In the genomic region with DNA sequence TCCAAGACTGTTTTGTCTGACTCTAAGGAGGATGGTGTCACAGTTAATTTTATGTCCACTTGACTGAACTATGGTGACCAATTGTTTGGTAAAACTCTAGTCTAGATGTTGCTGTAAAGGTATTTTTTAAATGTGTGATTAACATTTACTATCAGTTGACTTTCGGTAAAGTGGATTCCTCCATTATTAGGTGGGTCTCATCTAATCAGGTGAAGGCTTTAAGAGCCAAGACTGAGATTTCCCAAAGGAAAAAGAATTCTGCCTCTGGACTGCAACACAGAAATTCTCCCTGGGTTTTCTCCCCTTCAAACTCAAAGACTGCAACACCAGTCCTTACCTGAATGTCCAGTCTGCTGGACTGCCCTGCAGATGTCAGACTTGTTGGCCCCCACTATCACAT, we compare ENCODE assay signal across 29 cellular contexts.
"Had no signal": no experiment of that assay in that cellular context is flagged by ENCODE, and none has a peak within 500 bp of the region (broad histone marks: within the 10 kb centered on the region; RNA-seq: fewer than 3 reads in every experiment).

No MANE protein-coding gene starts in this region.

- H3K4me2 ChIP-seq: hepatocyte, neural progenitor cell, smooth muscle cell had no signal

- H3K4me3 ChIP-seq: colonic mucosa, gastrocnemius medialis, heart left ventricle, hepatocyte, lung, neural progenitor cell, prostate gland, right atrium auricular region, smooth muscle cell, thoracic aorta, tibial nerve, upper lobe of left lung had no signal

- H3K27me3 ChIP-seq: colonic mucosa, gastrocnemius medialis, heart left ventricle, hepatocyte, neural progenitor cell, right atrium auricular region, tibial nerve, upper lobe of left lung had no signal

- H3K27me3 Mint-ChIP-seq: dendritic cell treated with granulocyte-macrophage colony-stimulating factor and Interleukin-4, amounts not matched to agents 40 ng/mL and 50 ng/mL, for 4 days; stimulated activated naive B cell treated with anti-CD40 and anti-IgM and Interleukin-4, amounts not matched to agents 10 μg/mL and 1 μg/mL and 100 μg/mL, for 72 hours; stimulated activated naive CD8-positive, alpha-beta T cell treated with anti-CD3 and anti-CD28 coated beads, Interleukin-15, Interleukin-2, amounts not matched to agents 100 ng/mL and 50 ng/mL, for 24 hours had no signal

- H3K9ac ChIP-seq: neural progenitor cell had no signal

- H3K4me3 Mint-ChIP-seq: dendritic cell treated with granulocyte-macrophage colony-stimulating factor and Interleukin-4, amounts not matched to agents 40 ng/mL and 50 ng/mL, for 4 days; endodermal cell; memory B cell; nephron; neural progenitor cell; stimulated activated naive B cell treated with anti-CD40 and anti-IgM and Interleukin-4, amounts not matched to agents 10 μg/mL and 1 μg/mL and 100 μg/mL, for 72 hours; stimulated activated naive CD8-positive, alpha-beta T cell treated with anti-CD3 and anti-CD28 coated beads, Interleukin-15, Interleukin-2, amounts not matched to agents 100 ng/mL and 50 ng/mL, for 24 hours had no signal

- DNase-seq: colonic mucosa; effector CD8-positive, alpha-beta T cell; endodermal cell; foreskin fibroblast; gastrocnemius medialis; heart left ventricle; kidney; nucleus accumbens; stimulated activated CD4-positive, alpha-beta T cell treated with anti-CD3 and anti-CD28 coated beads, Interleukin-12 subunit alpha, Interleukin-12 subunit beta, amount 100 ng/mL, for 4 hours; stimulated activated CD4-positive, alpha-beta T cell treated with anti-CD3 and anti-CD28 coated beads, Interleukin-1b, Interleukin-23, amount 100 ng/mL, for 48 hours; stimulated activated CD4-positive, alpha-beta T cell treated with anti-CD3 and anti-CD28 coated beads, Interleukin-4, amount 100 ng/mL, for 24 hours; stimulated activated naive B cell treated with anti-CD40 and anti-IgM and Interleukin-4, amounts not matched to agents 10 μg/mL and 1 μg/mL and 100 μg/mL, for 72 hours; upper lobe of left lung had no signal

- H3K36me3 ChIP-seq: colonic mucosa, gastrocnemius medialis, neural progenitor cell, prostate gland, right atrium auricular region, thoracic aorta, tibial nerve, upper lobe of left lung had no signal

- H3K27ac Mint-ChIP-seq: endodermal cell, memory B cell, nephron, neural progenitor cell had no signal

- H3K36me3 Mint-ChIP-seq: memory B cell, neural progenitor cell had no signal

- H3K9me3 Mint-ChIP-seq: dendritic cell treated with granulocyte-macrophage colony-stimulating factor and Interleukin-4, amounts not matched to agents 40 ng/mL and 50 ng/mL, for 4 days; memory B cell; nephron; neural progenitor cell had no signal

- H2AFZ ChIP-seq: hepatocyte, neural progenitor cell had no signal

- H3K27ac ChIP-seq: colonic mucosa, epithelial cell of prostate, gastrocnemius medialis, heart left ventricle, hepatocyte, neural progenitor cell, prostate gland, right atrium auricular region, thoracic aorta, upper lobe of left lung had no signal

- ATAC-seq: esophagus mucosa; gastrocnemius medialis; heart left ventricle; left lobe of liver; sciatic nerve; stimulated activated naive B cell treated with anti-CD40 and anti-IgM and Interleukin-4, amounts not matched to agents 10 μg/mL and 1 μg/mL and 100 μg/mL, for 72 hours had no signal

- H3K79me2 ChIP-seq: hepatocyte had no signal

- H3K9me3 ChIP-seq: colonic mucosa, gastrocnemius medialis, heart left ventricle, prostate gland, right atrium auricular region, thoracic aorta, tibial nerve, upper lobe of left lung had no signal
